ENCODE assay signal across 21 cellular contexts in genomic region chr5:119370521-119370920, GRCh38. TPM values are rescaled to one million over a fixed set of nuclear protein-coding genes. Genes with fewer than 3 reads are reported as not detected.
DNase-seq lines count a peak whose midpoint lies in the region; ATAC-seq, FAIRE-seq and TF ChIP-seq lines count a peak whose summit lies in the region.
"Had no signal": no experiment of that assay in that cellular context is flagged by ENCODE, and none has a peak within 500 bp of the region (broad histone marks: within the 10 kb centered on the region; RNA-seq: fewer than 3 reads in every experiment).

No MANE protein-coding gene starts in this region.

- no peaks in the 10 kb centered on the region for H3K27me3 ChIP-seq in GM12878 (replicated peaks in 1 of 2; ENCODE audit: control insufficient read depth in 2 of 2, insufficient read depth in 2 of 2, low read length in 1 of 2)
- no peaks in the 10 kb centered on the region for H3K27me3 ChIP-seq in right cardiac atrium (ENCODE audit: control insufficient read depth, insufficient read depth)
- H3K27me3 ChIP-seq: breast epithelium had no signal

- H3K9me3 Mint-ChIP-seq in activated CD4-positive, alpha-beta T cell treated with anti-CD3 and anti-CD28 coated beads for 36 hours (ENCODE audit: low read depth) = no peaks in the 10 kb centered on the region
- no peaks in the 10 kb centered on the region for H3K9me3 Mint-ChIP-seq in natural killer cell

- H3K27me3 Mint-ChIP-seq in activated CD4-positive, alpha-beta T cell treated with anti-CD3 and anti-CD28 coated beads for 36 hours = no peaks in the 10 kb centered on the region
- no peaks in the 10 kb centered on the region for H3K27me3 Mint-ChIP-seq in natural killer cell (ENCODE audit: low read depth in 2 of 2)
- H3K27me3 Mint-ChIP-seq: progenitor cell of endocrine pancreas had no signal

- H4K20me1 ChIP-seq in GM12878 (ENCODE audit: control insufficient read depth, insufficient read depth) = peaks cover 5% of the 10 kb centered on the region; the same call in 1 of the 2 replicates

- POLR2A ChIA-PET in activated CD4-positive, alpha-beta T cell treated with anti-CD3 and anti-CD28 coated beads for 36 hours (lab: Charles Lee) = no interaction called here
- POLR2A ChIA-PET in GM12878 (lab: Charles Lee) = interaction anchor here (0.5 to 20.5 kb wide), 11 partner anchors 10 to 297 kb away, joined by 3 to 657 read pairs (median 4); partner anchors contain the start of gene TNFAIP8

- FAIRE-seq in GM12878 (lab: Jason Lieb, UNC) = no peak
- FAIRE-seq: small intestine had no signal

- no peak for DNase-seq in activated CD4-positive, alpha-beta T cell treated with anti-CD3 and anti-CD28 coated beads for 36 hours
- no peak for DNase-seq in activated CD4-positive, alpha-beta T cell treated with anti-CD3 and anti-CD28 coated beads, Interleukin-2, amount 50 U/mL, for 4 hours
- peak; percentile 79 for DNase-seq in EH (ENCODE audit: low read depth)
- no peak for DNase-seq in GM12878 (ENCODE audit: low read depth, low spot score)
- DNase-seq in natural killer cell = no peak
- DNase-seq in DMS 273 (lab: John Stamatoyannopoulos, UW; ENCODE audit: unreplicated experiment) = no peak
- DNase-seq in right cardiac atrium = no peak
- DNase-seq: 8988T, activated gamma-delta T cell treated with Interleukin-2 at 50 U/mL for 16 hours, DMS79 treated with DMSO at 0.1 percent for 48 hours, NCI-H1092, NCI-H524 treated with DMSO at 0.1 percent for 48 hours, SIG-M5, small intestine, trophoblast cell had no signal

- peak overlapping the region; percentile 57 for H3K4me3 Mint-ChIP-seq in activated CD4-positive, alpha-beta T cell treated with anti-CD3 and anti-CD28 coated beads for 36 hours
- H3K4me3 Mint-ChIP-seq in natural killer cell = no peak overlapping the region

- in situ Hi-C loops in GM12878 (cut with MboI) = no loop called here

- H3K79me2 ChIP-seq in GM12878 (ENCODE audit: control insufficient read depth, insufficient read depth, low read length) = peaks cover 100% of the 10 kb centered on the region

- H3K36me3 ChIP-seq in GM12878 (ENCODE audit: control insufficient read depth in 2 of 2, insufficient read depth in 2 of 2, low read length in 1 of 2) = peaks cover 5 to 12% of the 10 kb centered on the region in 2 experiments; a peak in 3 of 4 replicates
- H3K36me3 ChIP-seq: breast epithelium had no signal

- no peak for TF ChIP-seq POLR2A in GM12878 (IDR thresholded peaks at IDR 0.05; ENCODE audit: low read depth, low read length)

- H3K9me3 ChIP-seq in GM12878 (replicated peaks; ENCODE audit: control insufficient read depth, insufficient read depth, low read length) = no peaks in the 10 kb centered on the region
- H3K9me3 ChIP-seq in right cardiac atrium (ENCODE audit: control insufficient read depth, low read length) = no peaks in the 10 kb centered on the region
- H3K9me3 ChIP-seq: breast epithelium had no signal

- TF ChIP-seq RAD21 in GM12878 (IDR thresholded peaks at IDR 0.05; ENCODE audit: insufficient read depth, low read depth, low read length) = no peak

- H3K4me1 ChIP-seq in GM12878 (ENCODE audit: control insufficient read depth, insufficient read depth, low read length) (peaks cover 27% of the 10 kb centered on the region), right cardiac atrium (ENCODE audit: control insufficient read depth, insufficient read depth, low read length) (peaks cover 3% of the 10 kb centered on the region)

- peaks cover 82% of the 10 kb centered on the region for H3K4me1 Mint-ChIP-seq in activated CD4-positive, alpha-beta T cell treated with anti-CD3 and anti-CD28 coated beads for 36 hours
- H3K4me1 Mint-ChIP-seq in natural killer cell = peaks cover 59 to 60% of the 10 kb centered on the region in 2 donors

- H3K9ac ChIP-seq in GM12878 (ENCODE audit: control insufficient read depth, insufficient read depth, low read length) = no peak overlapping the region
- H3K9ac ChIP-seq: KMS-11 had no signal

- no peak overlapping the region for H3K4me3 ChIP-seq in GM12878
- no peak overlapping the region for H3K4me3 ChIP-seq in right cardiac atrium (ENCODE audit: low read length)
- H3K4me3 ChIP-seq: breast epithelium had no signal

- H3K4me2 ChIP-seq in GM12878 (ENCODE audit: control insufficient read depth, insufficient read depth) = peak overlapping the region; percentile 32; the same call in 1 of the 2 replicates
- H3K4me2 ChIP-seq: KMS-11 had no signal

- intact Hi-C loops in activated CD4-positive, alpha-beta T cell treated with anti-CD3 and anti-CD28 coated beads for 36 hours (cut with DNase I, micrococcal nuclease) = loop anchor here in 1 of 2 experiments (1.0 kb wide), 1 partner anchor 8 kb away; no protein-coding TSS in a partner anchor
- intact Hi-C loops in GM12878 (cut with micrococcal nuclease; ENCODE audit: unreplicated experiment) (no loop called here), natural killer cell (cut with micrococcal nuclease) (no loop called here), right cardiac atrium (cut with DNase I) (no loop called here)

- CTCF ChIA-PET in activated CD4-positive, alpha-beta T cell treated with anti-CD3 and anti-CD28 coated beads for 36 hours (lab: Charles Lee) = interaction anchor here (1.1 to 5.3 kb wide), 10 partner anchors 9 to 54 kb away, joined by 3 to 30 read pairs (median 4); no protein-coding TSS in a partner anchor
- CTCF ChIA-PET in GM12878 (lab: Yijun Ruan, JAX) = interaction anchor here (0.9 to 12.8 kb wide), 12 partner anchors 9 to 55 kb away, joined by 3 to 187 read pairs (median 5); partner anchors contain the start of gene TNFAIP8

- SMC1A ChIA-PET in GM12878 (lab: Charles Lee; ENCODE audit: uncharacterized antibody, unreplicated experiment) = interaction anchor here (0.9 to 26.3 kb wide), 18 partner anchors 8 to 97 kb away, joined by 3 to 1117 read pairs (median 5); partner anchors contain the start of gene TNFAIP8

- BruUV-seq in GM12878 (replicated peaks; lab: Mats Ljungman, UMichigan) = no TSS peak

- H2AFZ ChIP-seq in GM12878 (ENCODE audit: control insufficient read depth, low read depth, low read length) = no peak overlapping the region

- H3K27ac Mint-ChIP-seq in activated CD4-positive, alpha-beta T cell treated with anti-CD3 and anti-CD28 coated beads for 36 hours = peak overlapping the region; percentile 95
- H3K27ac Mint-ChIP-seq in natural killer cell = peak overlapping the region; percentile 84 to 91
- H3K27ac Mint-ChIP-seq: progenitor cell of endocrine pancreas had no signal

- peaks cover 73% of the 10 kb centered on the region for H3K36me3 Mint-ChIP-seq in activated CD4-positive, alpha-beta T cell treated with anti-CD3 and anti-CD28 coated beads for 36 hours (ENCODE audit: low read depth)
- H3K36me3 Mint-ChIP-seq in natural killer cell = no peaks in the 10 kb centered on the region

- RAD21 ChIA-PET in GM12878 (lab: Charles Lee; ENCODE audit: unreplicated experiment) = interaction anchor here (0.7 to 7.6 kb wide), 16 partner anchors 13 to 100 kb away, joined by 3 to 77 read pairs (median 4); partner anchors contain the start of gene TNFAIP8

- TF ChIP-seq EP300 in GM12878 (IDR thresholded peaks at IDR 0.05; ENCODE audit: borderline replicate concordance in 1 of 2, control insufficient read depth in 1 of 2, low read depth in 2 of 2, low read length in 2 of 2) = no peak

- TF ChIP-seq CTCF in GM12878 (IDR thresholded peaks at IDR 0.05 in 2 of 3, conservative IDR thresholded peaks at IDR 0.05 in 1 of 3; ENCODE audit: control insufficient read depth in 2 of 3, extremely low read depth in 1 of 3, insufficient read depth in 1 of 3, low read depth in 3 of 3, low read length in 3 of 3) (no peak), natural killer cell (IDR thresholded peaks at IDR 0.05) (no peak)

- ATAC-seq in activated CD4-positive, alpha-beta T cell treated with anti-CD3 and anti-CD28 coated beads for 36 hours = no peak
- no peak for ATAC-seq in GM12878
- ATAC-seq in natural killer cell = no peak
- ATAC-seq in HG03025 (IDR thresholded peaks at IDR 0.05; ENCODE audit: low FRiP score, unreplicated experiment) = no peak
- ATAC-seq in right cardiac atrium = no peak
- ATAC-seq: esophagus mucosa had no signal

- WGBS in GM12878 (ENCODE audit: insufficient coverage, insufficient replicate concordance, low lambda C conversion rate, missing lambda C conversion rate) = 46% methylated on average over 1 of the region's 1 CpG
- WGBS in right cardiac atrium = 75% methylated on average over 1 of the region's 1 CpG

- peak overlapping the region; percentile 24; the same call in 1 of the 2 replicates for H3K27ac ChIP-seq in GM12878 (ENCODE audit: control insufficient read depth, insufficient read depth)
- H3K27ac ChIP-seq in right cardiac atrium (ENCODE audit: low read length) = no peak overlapping the region
- H3K27ac ChIP-seq: breast epithelium, C4-2B, KMS-11 had no signal

TF ChIP-seq in GM12878, 131 proteins besides CTCF, POLR2A, EP300 and RAD21:
- no peak for TF ChIP-seq CHD4 (IDR thresholded peaks at IDR 0.05)
- no peak for TF ChIP-seq NFIC (IDR thresholded peaks at IDR 0.05; ENCODE audit: low read depth, low read length)

RNA-seq across cellular contexts. Expression of gene TNFAIP8, which starts 14.7 kb away (rescaled TPM):
- total RNA-seq in activated CD4-positive, alpha-beta T cell treated with anti-CD3 and anti-CD28 coated beads for 36 hours = 100 to 1,000 TPM; 166 to 171 TPM
- total RNA-seq in GM12878 (2013; cell fraction: nucleolus; rRNA removed) = 75.1 and 80.9 TPM in 2 replicates
- 140 and 157 TPM in 2 replicates for total RNA-seq in GM12878 (2014; rRNA removed)
- 178 and 183 TPM in 2 replicates for total RNA-seq in GM12878 (2014; rRNA removed; fragmentation: Illumina TruSeq; extraction: Trizol)
- 116 and 124 TPM in 2 replicates for total RNA-seq in GM12878 (2021)
- 51.5 TPM for polyA plus RNA-seq in GM12878 (2011; ENCODE audit: low read depth)
- 169 and 264 TPM in 2 replicates for polyA plus RNA-seq in GM12878 (2011; rRNA removed)
- 66.2 and 70.2 TPM in 2 replicates for polyA plus RNA-seq in GM12878 (2011; cell fraction: cytosol; rRNA removed)
- 51.6 and 57.2 TPM in 2 replicates for polyA plus RNA-seq in GM12878 (2011; cell fraction: nucleus; rRNA removed)
- polyA plus RNA-seq in GM12878 (2012) = 82.6 and 119 TPM in 2 replicates
- 180 and 219 TPM in 2 replicates for polyA plus RNA-seq in GM12878 (2014; fragmentation: Illumina TruSeq; extraction: Trizol)
- 100 to 1,000 TPM; 217 to 324 TPM for polyA plus RNA-seq in GM12878 (2014; fragmentation: Nextera tagmentation; extraction: Ambion mirVana)
- 108 and 144 TPM in 2 replicates for polyA plus RNA-seq in GM12878 (2014; rRNA removed)
- polyA plus RNA-seq in GM12878 (2016; fragmentation: Nextera tagmentation; extraction: Ambion mirVana) = 100 to 1,000 TPM; 177 to 181 TPM
- polyA minus RNA-seq in GM12878 (2011; rRNA and poly(A)+ RNA removed) = 69.6 and 132 TPM in 2 replicates
- polyA minus RNA-seq in GM12878 (2011; cell fraction: cytosol; rRNA and poly(A)+ RNA removed) = 56.4 and 60.0 TPM in 2 replicates
- polyA minus RNA-seq in GM12878 (2011; cell fraction: nucleus; rRNA and poly(A)+ RNA removed) = 30.6 and 45.0 TPM in 2 replicates
- total RNA-seq in natural killer cell = 10 to 100 TPM; 47.6 to 87.5 (median 76.3) TPM
- total RNA-seq in right cardiac atrium = 1 to 10 TPM; 4.1 to 5.9 (median 4.5) TPM
- 2.7 TPM for polyA plus RNA-seq in right cardiac atrium

Comparison
In these comparisons a context has a peak if more than half of its experiments do, and no peak if none do; other contexts are left out.
1. RNA of gene TNFAIP8, which starts 14.7 kb away (total RNA-seq): 166 to 171 TPM in activated CD4-positive, alpha-beta T cell treated with anti-CD3 and anti-CD28 coated beads for 36 hours, 75.1 to 183 TPM in GM12878 and 47.6 to 87.5 TPM in natural killer cell; 4.1 to 5.9 TPM in right cardiac atrium; every median in the first group is over 4 times any median in the second.